In the genomic region with DNA sequence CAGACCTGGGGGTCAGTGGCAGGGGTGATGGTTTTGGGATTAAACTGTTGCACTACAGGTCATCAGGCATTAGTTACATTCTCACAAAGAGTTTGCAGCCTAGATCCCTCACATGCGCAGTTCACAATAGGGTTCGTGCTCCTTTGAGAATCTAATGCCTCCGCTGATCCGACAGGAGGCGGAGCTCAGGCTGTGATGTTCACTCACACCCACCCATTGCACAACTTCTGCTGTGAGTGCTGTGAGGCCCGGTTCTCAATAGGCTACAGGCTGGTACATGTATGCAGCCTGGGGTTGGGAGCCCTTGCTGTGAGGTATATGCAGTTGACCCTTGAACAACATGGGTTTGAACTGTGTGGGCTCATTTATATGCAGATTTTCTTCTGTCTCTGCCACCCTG, we compare ENCODE assay signal across 2 cellular contexts.
TF ChIP-seq lines count a peak whose summit lies in the region.

No MANE protein-coding gene starts in this region.

TF ChIP-seq in IMR-90, 13 proteins besides CTCF, POLR2A, EP300 and RAD21:
- TF ChIP-seq CEBPB (IDR thresholded peaks at IDR 0.05; ENCODE audit: low read depth, low read length) (peak; percentile 51), MAZ (IDR thresholded peaks at IDR 0.05; ENCODE audit: borderline replicate concordance, low read depth, low read length) (no peak), NFE2L2 (IDR thresholded peaks at IDR 0.05; ENCODE audit: low read depth, low read length) (no peak), RCOR1 (IDR thresholded peaks at IDR 0.05; ENCODE audit: insufficient replicate concordance, low read length) (no peak), SMC3 (IDR thresholded peaks at IDR 0.05; ENCODE audit: low read depth, low read length) (no peak), RFX5 (IDR thresholded peaks at IDR 0.05; ENCODE audit: low read depth, low read length) (no peak)

TF ChIP-seq in H1, 55 proteins besides CTCF, POLR2A, EP300 and RAD21:
- no peak for TF ChIP-seq BACH1 (IDR thresholded peaks at IDR 0.05; ENCODE audit: low read length)
- TF ChIP-seq CEBPB (IDR thresholded peaks at IDR 0.05; ENCODE audit: low read depth, low read length): peak; percentile 94
